Comparison of ENCODE assay signal across 1 cellular context in genomic region chr14:60648934-60649814, GRCh38.
TF ChIP-seq lines count a peak whose summit lies in the region.

Gene SIX1 (minus strand): TSS chr14:60649477. CDS start chr14:60649189, 288 bp downstream.

TF ChIP-seq in HepG2, 621 proteins besides CTCF, POLR2A, EP300 and RAD21 (continued from another document and continues in another):
- TF ChIP-seq KDM1A (CRISPR knock-in tag; IDR thresholded peaks at IDR 0.05) (no peak), NAIF1 (CRISPR knock-in tag; IDR thresholded peaks at IDR 0.05; ENCODE audit: borderline replicate concordance) (no peak), NFKB2 (CRISPR knock-in tag; IDR thresholded peaks at IDR 0.05; ENCODE audit: borderline replicate concordance) (peak; percentile 91; the same call in 1 of the 2 replicates), MXI1 (IDR thresholded peaks at IDR 0.05; ENCODE audit: borderline replicate concordance, low read depth, low read length) (peak; percentile 60; the same call in 1 of the 3 replicates), FOXC1 (CRISPR knock-in tag; IDR thresholded peaks at IDR 0.05; ENCODE audit: borderline replicate concordance) (peak; percentile 86; the same call in 1 of the 2 replicates), MXD3 (CRISPR knock-in tag; IDR thresholded peaks at IDR 0.05) (peak; percentile 84; the same call in 1 of the 2 replicates), THAP11 (CRISPR knock-in tag; IDR thresholded peaks at IDR 0.05) (peak; percentile 54; the same call in 1 of the 2 replicates), ZNF562 (CRISPR knock-in tag; IDR thresholded peaks at IDR 0.05; ENCODE audit: borderline replicate concordance) (no peak), ZC3H4 (CRISPR knock-in tag; IDR thresholded peaks at IDR 0.05; ENCODE audit: borderline replicate concordance) (0 out of 2 replicates have a peak, but pooled peaks have one; percentile 17), ZBTB40 (IDR thresholded peaks at IDR 0.05) (no peak), ZBTB40 (CRISPR knock-in tag; IDR thresholded peaks at IDR 0.05) (peak; percentile 71; the same call in 1 of the 2 replicates), DRAP1 (CRISPR knock-in tag; IDR thresholded peaks at IDR 0.05) (peak; percentile 94), MTF1 (CRISPR knock-in tag; IDR thresholded peaks at IDR 0.05) (0 out of 2 replicates have a peak, but pooled peaks have one; percentile 7), ZNF230 (CRISPR knock-in tag; IDR thresholded peaks at IDR 0.05) (peak; percentile 76; the same call in 1 of the 2 replicates), RARA (CRISPR knock-in tag; IDR thresholded peaks at IDR 0.05) (peak; percentile 6; the same call in 1 of the 2 replicates), ZNF891 (CRISPR knock-in tag; IDR thresholded peaks at IDR 0.05) (no peak), IKZF4 (CRISPR knock-in tag; IDR thresholded peaks at IDR 0.05; ENCODE audit: borderline replicate concordance, low read depth, not compliant biosample characterization) (peak; percentile 28), RXRB (CRISPR knock-in tag; IDR thresholded peaks at IDR 0.05; ENCODE audit: borderline replicate concordance) (peak; percentile 14; the same call in 1 of the 2 replicates), ZKSCAN1 (IDR thresholded peaks at IDR 0.05; ENCODE audit: low read length) (no peak), LBX2 (CRISPR knock-in tag; IDR thresholded peaks at IDR 0.05; ENCODE audit: borderline replicate concordance) (no peak), DR1 (CRISPR knock-in tag; IDR thresholded peaks at IDR 0.05) (peak; percentile 55), NFE2L1 (CRISPR knock-in tag; IDR thresholded peaks at IDR 0.05; ENCODE audit: borderline replicate concordance) (0 out of 2 replicates have a peak, but pooled peaks have one; percentile 47), ZNF205 (CRISPR knock-in tag; IDR thresholded peaks at IDR 0.05) (peak; percentile 23; the same call in 1 of the 2 replicates), ZNF501 (CRISPR knock-in tag; IDR thresholded peaks at IDR 0.05) (peak; percentile 57), ZNF709 (CRISPR knock-in tag; IDR thresholded peaks at IDR 0.05) (peak; percentile 77; the same call in 1 of the 2 replicates), MIER3 (CRISPR knock-in tag; IDR thresholded peaks at IDR 0.05; ENCODE audit: borderline replicate concordance) (no peak), ZNF362 (CRISPR knock-in tag; IDR thresholded peaks at IDR 0.05; ENCODE audit: borderline replicate concordance) (peak; percentile 23; the same call in 1 of the 2 replicates), ZSCAN29 (CRISPR knock-in tag; conservative IDR thresholded peaks at IDR 0.05) (peak; percentile 51; the same call in 1 of the 2 replicates), JUN (CRISPR knock-in tag; IDR thresholded peaks at IDR 0.05) (peak; percentile 17; the same call in 1 of the 2 replicates), AHR (CRISPR knock-in tag; IDR thresholded peaks at IDR 0.05) (0 out of 2 replicates have a peak, but pooled peaks have one; percentile 10), ZNF30 (CRISPR knock-in tag; IDR thresholded peaks at IDR 0.05) (peak; percentile 94; the same call in 1 of the 2 replicates), ZFP90 (CRISPR knock-in tag; IDR thresholded peaks at IDR 0.05; ENCODE audit: borderline replicate concordance) (peak; percentile 41; the same call in 1 of the 2 replicates), YY1 (IDR thresholded peaks at IDR 0.05; ENCODE audit: insufficient read depth, insufficient replicate concordance, low read depth, low read length) (peak; percentile 24), ZNF678 (CRISPR knock-in tag; IDR thresholded peaks at IDR 0.05) (peak; percentile 19; the same call in 1 of the 2 replicates), ZNF354B (CRISPR knock-in tag; IDR thresholded peaks at IDR 0.05) (0 out of 2 replicates have a peak, but pooled peaks have one; percentile 65), ASH2L (IDR thresholded peaks at IDR 0.05; ENCODE audit: insufficient read length, low read depth, low read length) (peak; percentile 78), KDM5B (CRISPR knock-in tag; IDR thresholded peaks at IDR 0.05; ENCODE audit: borderline replicate concordance) (peak; percentile 59; the same call in 1 of the 2 replicates), MAFF (IDR thresholded peaks at IDR 0.05; ENCODE audit: low read depth, low read length) (no peak), SIN3A (IDR thresholded peaks at IDR 0.05; ENCODE audit: borderline replicate concordance, low read depth, low read length) (peak; percentile 43; the same call in 1 of the 2 replicates), ZNF552 (CRISPR knock-in tag; IDR thresholded peaks at IDR 0.05; ENCODE audit: borderline replicate concordance) (0 out of 2 replicates have a peak, but pooled peaks have one; percentile 30), ZNF75D (CRISPR knock-in tag; IDR thresholded peaks at IDR 0.05; ENCODE audit: borderline replicate concordance) (no peak)
- TF ChIP-seq, protein P1, sequence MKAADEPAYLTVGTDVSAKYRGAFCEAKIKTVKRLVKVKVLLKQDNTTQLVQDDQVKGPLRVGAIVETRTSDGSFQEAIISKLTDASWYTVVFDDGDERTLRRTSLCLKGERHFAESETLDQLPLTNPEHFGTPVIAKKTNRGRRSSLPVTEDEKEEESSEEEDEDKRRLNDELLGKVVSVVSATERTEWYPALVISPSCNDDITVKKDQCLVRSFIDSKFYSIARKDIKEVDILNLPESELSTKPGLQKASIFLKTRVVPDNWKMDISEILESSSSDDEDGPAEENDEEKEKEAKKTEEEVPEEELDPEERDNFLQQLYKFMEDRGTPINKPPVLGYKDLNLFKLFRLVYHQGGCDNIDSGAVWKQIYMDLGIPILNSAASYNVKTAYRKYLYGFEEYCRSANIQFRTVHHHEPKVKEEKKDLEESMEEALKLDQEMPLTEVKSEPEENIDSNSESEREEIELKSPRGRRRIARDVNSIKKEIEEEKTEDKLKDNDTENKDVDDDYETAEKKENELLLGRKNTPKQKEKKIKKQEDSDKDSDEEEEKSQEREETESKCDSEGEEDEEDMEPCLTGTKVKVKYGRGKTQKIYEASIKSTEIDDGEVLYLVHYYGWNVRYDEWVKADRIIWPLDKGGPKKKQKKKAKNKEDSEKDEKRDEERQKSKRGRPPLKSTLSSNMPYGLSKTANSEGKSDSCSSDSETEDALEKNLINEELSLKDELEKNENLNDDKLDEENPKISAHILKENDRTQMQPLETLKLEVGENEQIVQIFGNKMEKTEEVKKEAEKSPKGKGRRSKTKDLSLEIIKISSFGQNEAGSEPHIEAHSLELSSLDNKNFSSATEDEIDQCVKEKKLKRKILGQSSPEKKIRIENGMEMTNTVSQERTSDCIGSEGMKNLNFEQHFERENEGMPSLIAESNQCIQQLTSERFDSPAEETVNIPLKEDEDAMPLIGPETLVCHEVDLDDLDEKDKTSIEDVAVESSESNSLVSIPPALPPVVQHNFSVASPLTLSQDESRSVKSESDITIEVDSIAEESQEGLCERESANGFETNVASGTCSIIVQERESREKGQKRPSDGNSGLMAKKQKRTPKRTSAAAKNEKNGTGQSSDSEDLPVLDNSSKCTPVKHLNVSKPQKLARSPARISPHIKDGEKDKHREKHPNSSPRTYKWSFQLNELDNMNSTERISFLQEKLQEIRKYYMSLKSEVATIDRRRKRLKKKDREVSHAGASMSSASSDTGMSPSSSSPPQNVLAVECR (CRISPR knock-in tag; IDR thresholded peaks at IDR 0.05; ENCODE audit: borderline replicate concordance): peak; percentile 86; the same call in 1 of the 2 replicates
- TF ChIP-seq, protein P2, sequence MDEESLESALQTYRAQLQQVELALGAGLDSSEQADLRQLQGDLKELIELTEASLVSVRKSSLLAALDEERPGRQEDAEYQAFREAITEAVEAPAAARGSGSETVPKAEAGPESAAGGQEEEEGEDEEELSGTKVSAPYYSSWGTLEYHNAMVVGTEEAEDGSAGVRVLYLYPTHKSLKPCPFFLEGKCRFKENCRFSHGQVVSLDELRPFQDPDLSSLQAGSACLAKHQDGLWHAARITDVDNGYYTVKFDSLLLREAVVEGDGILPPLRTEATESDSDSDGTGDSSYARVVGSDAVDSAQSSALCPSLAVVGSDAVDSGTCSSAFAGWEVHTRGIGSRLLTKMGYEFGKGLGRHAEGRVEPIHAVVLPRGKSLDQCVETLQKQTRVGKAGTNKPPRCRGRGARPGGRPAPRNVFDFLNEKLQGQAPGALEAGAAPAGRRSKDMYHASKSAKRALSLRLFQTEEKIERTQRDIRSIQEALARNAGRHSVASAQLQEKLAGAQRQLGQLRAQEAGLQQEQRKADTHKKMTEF (CRISPR knock-in tag; IDR thresholded peaks at IDR 0.05): peak; percentile 64; the same call in 1 of the 2 replicates
- TF ChIP-seq, protein P3, sequence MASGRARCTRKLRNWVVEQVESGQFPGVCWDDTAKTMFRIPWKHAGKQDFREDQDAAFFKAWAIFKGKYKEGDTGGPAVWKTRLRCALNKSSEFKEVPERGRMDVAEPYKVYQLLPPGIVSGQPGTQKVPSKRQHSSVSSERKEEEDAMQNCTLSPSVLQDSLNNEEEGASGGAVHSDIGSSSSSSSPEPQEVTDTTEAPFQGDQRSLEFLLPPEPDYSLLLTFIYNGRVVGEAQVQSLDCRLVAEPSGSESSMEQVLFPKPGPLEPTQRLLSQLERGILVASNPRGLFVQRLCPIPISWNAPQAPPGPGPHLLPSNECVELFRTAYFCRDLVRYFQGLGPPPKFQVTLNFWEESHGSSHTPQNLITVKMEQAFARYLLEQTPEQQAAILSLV (CRISPR knock-in tag; IDR thresholded peaks at IDR 0.05; ENCODE audit: borderline replicate concordance): no peak; the same call in 1 of the 2 replicates
